ENCODE assay signal across 8 cellular contexts in the genomic region with DNA sequence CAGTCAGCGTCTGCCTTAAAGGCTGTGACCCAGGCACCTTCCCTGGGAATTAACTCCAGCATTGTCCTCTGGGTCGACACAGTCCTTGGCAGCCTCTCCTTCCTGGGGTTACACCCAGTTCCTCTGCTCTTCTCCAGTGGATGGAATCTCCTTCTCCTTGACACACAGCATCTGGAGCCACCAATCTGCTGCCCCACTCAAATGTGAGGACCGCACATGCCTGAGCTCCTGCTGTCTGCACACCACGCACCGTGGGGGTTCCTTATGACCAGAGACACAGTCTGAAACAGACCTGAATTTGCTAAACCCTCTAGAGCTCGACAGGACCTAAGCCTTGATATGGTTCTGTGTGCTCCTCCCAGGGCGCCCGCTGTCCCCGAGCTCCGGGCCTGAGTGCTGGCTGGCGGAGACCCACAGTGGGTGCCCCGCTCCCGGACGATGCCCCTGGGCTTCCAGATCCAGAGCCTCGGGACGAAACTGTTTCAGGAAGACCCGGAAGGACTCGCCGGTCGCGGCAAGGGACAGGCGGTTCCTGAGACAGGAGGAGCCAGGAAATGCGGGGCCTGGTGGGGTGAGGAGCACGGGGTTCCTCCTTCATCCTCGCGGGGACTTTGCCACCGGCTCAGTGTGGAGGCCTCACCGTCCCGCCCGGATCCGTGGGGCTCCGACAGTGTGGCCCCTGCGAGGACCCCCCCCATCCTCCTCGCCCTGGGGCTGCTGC. TPM values are rescaled to one million over a fixed set of nuclear protein-coding genes. Genes with fewer than 3 reads are reported as not detected.
DNase-seq lines count a peak whose midpoint lies in the region; ATAC-seq and TF ChIP-seq lines count a peak whose summit lies in the region.

No MANE protein-coding gene starts in this region.

- TF ChIP-seq CTCF in adrenal gland (IDR thresholded peaks at IDR 0.05): no peak

- peaks cover 13% of the 10 kb centered on the region for H3K27me3 ChIP-seq in adrenal gland
- peaks cover 55% of the 10 kb centered on the region for H3K27me3 ChIP-seq in effector memory CD4-positive, alpha-beta T cell (replicated peaks; ENCODE audit: control insufficient read depth, insufficient read depth, low read length, poor library complexity, severe bottlenecking)

- TF ChIP-seq POLR2A in adrenal gland (IDR thresholded peaks at IDR 0.05) (no peak), erythroblast (IDR thresholded peaks at IDR 0.05; ENCODE audit: low read length) (no peak)

- H3K27me3 Mint-ChIP-seq in stimulated activated naive CD8-positive, alpha-beta T cell treated with anti-CD3 and anti-CD28 coated beads, Interleukin-15, amount 100 ng/mL, for 72 hours: peaks cover 98% of the 10 kb centered on the region

- peak overlapping the region in 3 of 5 donors; percentile 26 to 54 (median 41) for H3K27ac ChIP-seq in adrenal gland
- no peak overlapping the region for H3K27ac ChIP-seq in effector memory CD4-positive, alpha-beta T cell (ENCODE audit: insufficient read depth, low read length, poor library complexity, severe bottlenecking)

- H3K9me3 Mint-ChIP-seq in stimulated activated naive CD8-positive, alpha-beta T cell treated with anti-CD3 and anti-CD28 coated beads, Interleukin-15, amount 100 ng/mL, for 72 hours: no peaks in the 10 kb centered on the region

- no peak for ATAC-seq in stimulated activated naive CD8-positive, alpha-beta T cell treated with anti-CD3 and anti-CD28 coated beads, Interleukin-15, amount 100 ng/mL, for 72 hours

- no peaks in the 10 kb centered on the region for H3K9me3 ChIP-seq in adrenal gland (replicated peaks in 1 of 3)
- H3K9me3 ChIP-seq in effector memory CD4-positive, alpha-beta T cell (ENCODE audit: control insufficient read depth, low read length): no peaks in the 10 kb centered on the region

- peaks cover 36% of the 10 kb centered on the region for H3K4me1 Mint-ChIP-seq in stimulated activated naive CD8-positive, alpha-beta T cell treated with anti-CD3 and anti-CD28 coated beads, Interleukin-15, amount 100 ng/mL, for 72 hours

- DNase-seq in NOMO-1 treated with DMSO at 0.1 percent for 48 hours (lab: John Stamatoyannopoulos, UW; ENCODE audit: unreplicated experiment): peak; percentile 0
- DNase-seq in NOMO-1 treated with dmso at 0.1 percent for 144 hours (lab: John Stamatoyannopoulos, UW; ENCODE audit: unreplicated experiment): no peak
- peak in 5 of 7 donors; percentile 29 to 60 (median 46) for DNase-seq in adrenal gland
- peak; percentile 29 for DNase-seq in iris pigment epithelial cell (ENCODE audit: low read depth)
- DNase-seq in stimulated activated naive CD8-positive, alpha-beta T cell treated with anti-CD3 and anti-CD28 coated beads, Interleukin-15, amount 100 ng/mL, for 72 hours: peak in 1 of 2 donors; percentile 10
- DNase-seq in effector memory CD4-positive, alpha-beta T cell: no peak
- no peak for DNase-seq in NK-92 treated with Interleukin-12 subunit alpha and Interleukin-12 subunit beta, amount 100 ng/mL, for 24 hours (lab: John Stamatoyannopoulos, UW)
- DNase-seq in erythroblast (lab: John Stamatoyannopoulos, UW): no peak

- H3K4me3 ChIP-seq in adrenal gland: peak overlapping the region in 2 of 4 donors; percentile 22 to 63
- no peak overlapping the region for H3K4me3 ChIP-seq in effector memory CD4-positive, alpha-beta T cell (ENCODE audit: insufficient read depth, low read depth, low read length, poor library complexity, severe bottlenecking)

- H3K4me1 ChIP-seq in adrenal gland (replicated peaks in 1 of 2): peaks cover 10 to 16% of the 10 kb centered on the region in 2 donors
- peaks cover 24% of the 10 kb centered on the region for H3K4me1 ChIP-seq in effector memory CD4-positive, alpha-beta T cell (ENCODE audit: control insufficient read depth, insufficient read depth, low read length, poor library complexity, severe bottlenecking)

- 19 to 50% (median 38%) methylated on average over 2 to 34 of the region's 34 CpGs for WGBS in adrenal gland, 4 donors

- H3K27ac Mint-ChIP-seq in stimulated activated naive CD8-positive, alpha-beta T cell treated with anti-CD3 and anti-CD28 coated beads, Interleukin-15, amount 100 ng/mL, for 72 hours: no peak overlapping the region

- H3K36me3 ChIP-seq in adrenal gland (replicated peaks in 1 of 2): no peaks in the 10 kb centered on the region
- no peaks in the 10 kb centered on the region for H3K36me3 ChIP-seq in effector memory CD4-positive, alpha-beta T cell (ENCODE audit: control insufficient read depth, insufficient read depth, low read length)

- H3K4me3 Mint-ChIP-seq in stimulated activated naive CD8-positive, alpha-beta T cell treated with anti-CD3 and anti-CD28 coated beads, Interleukin-15, amount 100 ng/mL, for 72 hours: peak overlapping the region; percentile 49 to 60

- intact Hi-C loops in adrenal gland (cut with DNase I): loop anchor here (5.0 to 10.0 kb wide), 3 partner anchors 61 to 201 kb away; a partner anchor contains a TSS

RNA-seq across cellular contexts. Expression of a gene that starts 2.5 kb away (rescaled TPM):
- total RNA-seq in adrenal gland: 10 to 100 TPM in 5 of 8 donors, 1 to 10 TPM in 3; 7.3 to 29.8 (median 12.7) TPM
- 10 to 100 TPM in 2 of 3 donors, 1 to 10 TPM in 1; 3.1 to 40.7 (median 11.5) TPM for polyA plus RNA-seq in adrenal gland

RNA-seq across cellular contexts. Expression of a gene that starts 16.4 kb away (rescaled TPM):
- 1 to 10 TPM in 1 of 8 donors, under 1 TPM in 5, not detected in 2; 0.35 to 1.8 (median 0.56) TPM for total RNA-seq in adrenal gland
- polyA plus RNA-seq in adrenal gland: 1 to 10 TPM in 1 of 3 donors, under 1 TPM in 2; 0.16 to 1.7 (median 0.30) TPM

RNA-seq across cellular contexts. Expression of a gene that starts 27.5 kb away (rescaled TPM):
- total RNA-seq in adrenal gland: 1 to 10 TPM in 5 of 8 donors, under 1 TPM in 2, not detected in 1; 0.87 to 9.2 (median 1.1) TPM
- polyA plus RNA-seq in adrenal gland: 1 to 10 TPM in 1 of 3 donors, under 1 TPM in 2; 0.30 to 2.8 (median 0.32) TPM

RNA-seq across cellular contexts. Expression of a gene that starts 38.3 kb away (rescaled TPM):
- under 1 TPM in 5 of 8 donors, not detected in 3; 0.14 to 0.68 (median 0.29) TPM for total RNA-seq in adrenal gland
- under 1 TPM in 2 of 3 donors, not detected in 1; 0.03 to 0.88 TPM for polyA plus RNA-seq in adrenal gland

Comparison
In these comparisons a context has a peak if more than half of its experiments do, and no peak if none do; other contexts are left out.
1. DNase-seq: peak in NOMO-1 treated with DMSO at 0.1 percent for 48 hours (single experiment), adrenal gland (5 of 7) and iris pigment epithelial cell (single experiment); none in NOMO-1 treated with dmso at 0.1 percent for 144 hours (single experiment), effector memory CD4-positive, alpha-beta T cell (0 of 3), NK-92 treated with Interleukin-12 subunit alpha and Interleukin-12 subunit beta, amount 100 ng/mL, for 24 hours (single experiment) and erythroblast (0 of 2).